10 cellular contexts compared by ENCODE assay signal in genomic region chr16:89925596-89926079, GRCh38. TPM values are rescaled to one million over a fixed set of nuclear protein-coding genes. Genes with fewer than 3 reads are reported as not detected.
DNase-seq lines count a peak whose midpoint lies in the region; ATAC-seq, FAIRE-seq and TF ChIP-seq lines count a peak whose summit lies in the region.
"Had no signal": no experiment of that assay in that cellular context is flagged by ENCODE, and none has a peak within 500 bp of the region (broad histone marks: within the 10 kb centered on the region; RNA-seq: fewer than 3 reads in every experiment).

No MANE protein-coding gene starts in this region.

- H3F3A ChIP-seq in GM23248 (ENCODE audit: insufficient read depth): peaks cover 17% of the 10 kb centered on the region

- POLR2A ChIA-PET in AG04449 (lab: Yijun Ruan, JAX): interaction anchor here (1.4 to 1.6 kb wide), 2 partner anchors 8 to 22 kb away, joined by 4 to 5 read pairs; partner anchors contain the start of gene DEF8

- TF ChIP-seq CTCF in AG04449 (IDR thresholded peaks at IDR 0.05; ENCODE audit: insufficient read depth, low read length, missing control alignments) (no peak), lower lobe of right lung (IDR thresholded peaks at IDR 0.05) (no peak), kidney (IDR thresholded peaks at IDR 0.05; ENCODE audit: borderline replicate concordance, extremely low read depth, insufficient read depth) (no peak)

- 0 out of 2 replicates have a peak overlapping the region, but pooled peaks have one; percentile 12 for H2AFZ ChIP-seq in GM23248

- H3K27ac ChIP-seq in GM23248: peak overlapping the region; percentile 30
- H3K27ac ChIP-seq in lower lobe of right lung: no peak overlapping the region
- no peak overlapping the region for H3K27ac ChIP-seq in kidney (ENCODE audit: low read depth in 2 of 2, low read length in 2 of 2)
- H3K27ac ChIP-seq: epithelial cell of prostate had no signal

- H3K4me3 ChIP-seq in AG04449 (ENCODE audit: low read depth, low read length) (peak overlapping the region; percentile 83), GM23248 (peak overlapping the region; percentile 89), adipocyte (ENCODE audit: low read length) (peak overlapping the region; percentile 79), lower lobe of right lung (peak overlapping the region; percentile 61), kidney (ENCODE audit: low read length in 2 of 2) (no peak overlapping the region)

- intact Hi-C loops in lower lobe of right lung (cut with DNase I) (no loop called here), kidney (cut with DNase I) (no loop called here)

- CTCF ChIA-PET in AG04449 (lab: Yijun Ruan, JAX): interaction anchor here (0.8 to 4.9 kb wide), 3 partner anchors 14 to 95 kb away, joined by 3 to 34 read pairs (median 3); no protein-coding TSS in a partner anchor

- DNase-seq in AG04449 (ENCODE audit: low read depth, low spot score) (no peak), GM23248 (no peak), adipocyte (ENCODE audit: low read depth) (no peak), lower lobe of right lung (no peak), kidney (no peak), T-helper 9 cell (no peak)
- no peak for DNase-seq in NK-92 treated with Interleukin-12 subunit alpha and Interleukin-12 subunit beta, amount 100 ng/mL, for 24 hours (lab: John Stamatoyannopoulos, UW)
- DNase-seq in effector CD4-positive, alpha-beta T cell: no peak

- H4K20me1 ChIP-seq in GM23248 (ENCODE audit: insufficient read depth): peaks cover 8% of the 10 kb centered on the region; the same call in 1 of the 2 replicates

- in situ Hi-C loops in GM23248 (cut with MboI): no loop called here

- ATAC-seq in lower lobe of right lung: no peak
- ATAC-seq: HCT116 had no signal

- H3K9me2 ChIP-seq in GM23248 (ENCODE audit: insufficient read depth): no peaks in the 10 kb centered on the region

- FAIRE-seq in kidney (lab: Jason Lieb, UNC): no peak

- 1 to 4% methylated on average over 28 to 41 of the region's 42 CpGs for WGBS in GM23248 (ENCODE audit: low coverage in 1 of 2, low lambda C conversion rate in 2 of 2, missing lambda C conversion rate in 2 of 2), 2 experiments

- H3K36me3 ChIP-seq in GM23248 (ENCODE audit: low read depth): peaks cover 9% of the 10 kb centered on the region; the same call in 1 of the 2 replicates
- no peaks in the 10 kb centered on the region for H3K36me3 ChIP-seq in adipocyte (ENCODE audit: control insufficient read depth, insufficient read depth, low read length, severe bottlenecking)
- H3K36me3 ChIP-seq in lower lobe of right lung: no peaks in the 10 kb centered on the region
- H3K36me3 ChIP-seq in kidney (ENCODE audit: control insufficient read depth in 1 of 2, insufficient read depth in 2 of 2, low read length in 2 of 2): no peaks in the 10 kb centered on the region

- H3K27me3 ChIP-seq in GM23248 (replicated peaks; ENCODE audit: insufficient read depth) (no peaks in the 10 kb centered on the region), adipocyte (replicated peaks; ENCODE audit: control insufficient read depth, insufficient read depth, low read length) (no peaks in the 10 kb centered on the region), lower lobe of right lung (ENCODE audit: low read depth) (peaks cover 64% of the 10 kb centered on the region)

- H3K4me1 ChIP-seq in GM23248 (ENCODE audit: insufficient read depth) (peaks cover 21% of the 10 kb centered on the region), adipocyte (ENCODE audit: control insufficient read depth, insufficient read depth, low read length) (peaks cover 25% of the 10 kb centered on the region), lower lobe of right lung (peaks cover 51% of the 10 kb centered on the region), kidney (ENCODE audit: control insufficient read depth in 1 of 2, insufficient read depth in 1 of 2, low read depth in 1 of 2, low read length in 2 of 2) (peaks cover 0 to 2% of the 10 kb centered on the region in 2 donors)

- H3K9ac ChIP-seq in GM23248 (peak overlapping the region; percentile 98), adipocyte (ENCODE audit: low read length) (peak overlapping the region; percentile 49), kidney (ENCODE audit: low read length in 2 of 2) (no peak overlapping the region)

- peaks cover 69% of the 10 kb centered on the region for H3K79me2 ChIP-seq in GM23248 (ENCODE audit: insufficient read depth)

- H3K4me2 ChIP-seq in GM23248 (ENCODE audit: unreplicated experiment): peak overlapping the region; percentile 99

- no peaks in the 10 kb centered on the region for H3K9me3 ChIP-seq in GM23248 (ENCODE audit: low read depth)
- H3K9me3 ChIP-seq in adipocyte (ENCODE audit: control insufficient read depth, low read length): no peaks in the 10 kb centered on the region
- H3K9me3 ChIP-seq in lower lobe of right lung: no peaks in the 10 kb centered on the region
- no peaks in the 10 kb centered on the region for H3K9me3 ChIP-seq in kidney (ENCODE audit: control insufficient read depth in 1 of 2, low read length in 2 of 2)

RNA-seq across cellular contexts. Expression of gene TUBB3, which starts 2.5 kb away (rescaled TPM):
- 215 and 225 TPM in 2 replicates for total RNA-seq in GM23248 (2014; rRNA removed; shearing (Covaris generic))
- polyA plus RNA-seq in GM23248 (2016; fragmentation: Nextera tagmentation; extraction: Ambion mirVana) (95.8 and 96.4 TPM in 2 replicates), kidney (ENCODE audit: insufficient read depth, low read depth, low replicate concordance) (3.4 TPM)
- total RNA-seq in lower lobe of right lung (2.1 TPM), kidney (35.0 TPM)

RNA-seq across cellular contexts. Expression of gene MC1R, which starts 7.0 kb away (rescaled TPM):
- 5.6 and 7.7 TPM in 2 replicates for total RNA-seq in GM23248 (2014; rRNA removed; shearing (Covaris generic))
- polyA plus RNA-seq in GM23248 (2016; fragmentation: Nextera tagmentation; extraction: Ambion mirVana) (3.8 and 4.0 TPM in 2 replicates), kidney (ENCODE audit: insufficient read depth, low read depth, low replicate concordance) (2.1 TPM)
- total RNA-seq in lower lobe of right lung (5.3 TPM), kidney (13.5 TPM)

RNA-seq across cellular contexts. Expression of gene DEF8, which starts 22.9 kb away (rescaled TPM):
- 65.8 and 106 TPM in 2 replicates for total RNA-seq in GM23248 (2014; rRNA removed; shearing (Covaris generic))
- polyA plus RNA-seq in GM23248 (2016; fragmentation: Nextera tagmentation; extraction: Ambion mirVana) (85.3 and 88.9 TPM in 2 replicates), kidney (ENCODE audit: insufficient read depth, low read depth, low replicate concordance) (39.3 TPM)
- total RNA-seq in lower lobe of right lung (66.0 TPM), kidney (66.2 TPM)

RNA-seq across cellular contexts. Expression of gene TCF25, which starts 52.2 kb away (rescaled TPM):
- 143 and 166 TPM in 2 replicates for total RNA-seq in GM23248 (2014; rRNA removed; shearing (Covaris generic))
- polyA plus RNA-seq in GM23248 (2016; fragmentation: Nextera tagmentation; extraction: Ambion mirVana): 162 and 165 TPM in 2 replicates
- total RNA-seq in lower lobe of right lung: 152 TPM
- 209 TPM for total RNA-seq in kidney
- 157 TPM for polyA plus RNA-seq in kidney (ENCODE audit: insufficient read depth, low read depth, low replicate concordance)

Comparison
In these comparisons a context has a peak if more than half of its experiments do, and no peak if none do; other contexts are left out.
1. H3K4me3 ChIP-seq: peak in AG04449 (single experiment), GM23248 (single experiment), adipocyte (single experiment) and lower lobe of right lung (single experiment); none in kidney (0 of 2).
2. H3K9ac ChIP-seq: peak in GM23248 (single experiment) and adipocyte (single experiment); none in kidney (0 of 2).
3. RNA of gene TUBB3, which starts 2.5 kb away (total RNA-seq): 215 to 225 TPM in GM23248 and 35.0 TPM in kidney (single experiment); 2.1 TPM in lower lobe of right lung (single experiment); every median in the first group is over 10 times any median in the second.